Comparison of ENCODE assay signal across 13 cellular contexts in genomic region chr11:122778148-122778547, GRCh38.
DNase-seq lines count a peak whose midpoint lies in the region; FAIRE-seq and TF ChIP-seq lines count a peak whose summit lies in the region.
"Had no signal": no experiment of that assay in that cellular context is flagged by ENCODE, and none has a peak within 500 bp of the region (broad histone marks: within the 10 kb centered on the region; RNA-seq: fewer than 3 reads in every experiment).

No MANE protein-coding gene starts in this region.

- no peak for FAIRE-seq in astrocyte (lab: Jason Lieb, UNC)

- no peak overlapping the region for H3K4me3 ChIP-seq in astrocyte (ENCODE audit: insufficient read depth, low read depth, low read length)
- H3K4me3 ChIP-seq: right atrium auricular region, tibial artery had no signal

- no peaks in the 10 kb centered on the region for H3K9me3 Mint-ChIP-seq in activated CD4-positive, alpha-beta T cell treated with anti-CD3 and anti-CD28 coated beads, Interleukin-2, amount 10 ng/mL, durations not matched to agents 24 days and 14 days
- H3K9me3 Mint-ChIP-seq in astrocyte (ENCODE audit: unreplicated experiment) = no peaks in the 10 kb centered on the region

- H4K20me1 ChIP-seq in astrocyte (ENCODE audit: insufficient read depth, low read length) = no peaks in the 10 kb centered on the region

- intact Hi-C loops in activated CD4-positive, alpha-beta T cell treated with anti-CD3 and anti-CD28 coated beads, Interleukin-2, amount 10 ng/mL, durations not matched to agents 24 days and 14 days (cut with micrococcal nuclease) = loop anchor here (1.0 to 2.0 kb wide), 2 partner anchors 31 to 78 kb away; no protein-coding TSS in a partner anchor

- H3K9me3 ChIP-seq in astrocyte (ENCODE audit: insufficient read depth, low read depth, low read length) = no peaks in the 10 kb centered on the region
- H3K9me3 ChIP-seq: right atrium auricular region, tibial artery had no signal

- no peak for DNase-seq in activated CD4-positive, alpha-beta T cell treated with anti-CD3 and anti-CD28 coated beads, Interleukin-2, amount 10 ng/mL, durations not matched to agents 24 days and 14 days
- no peak for DNase-seq in activated CD4-positive, alpha-beta T cell treated with anti-CD3 and anti-CD28 coated beads for 4 hours
- DNase-seq in HS-5 (ENCODE audit: low read depth) (peak; percentile 14), astrocyte (ENCODE audit: low read depth) (peak; percentile 38), putamen (ENCODE audit: low spot score) (peak; percentile 78), NCI-H748 (lab: John Stamatoyannopoulos, UW; ENCODE audit: unreplicated experiment) (no peak), NCI-H82 (lab: John Stamatoyannopoulos, UW) (no peak)
- DNase-seq in activated CD8-positive, alpha-beta memory T cell treated with anti-CD3 and anti-CD28 coated beads, Interleukin-2, amount 50 U/mL, for 4 hours = no peak
- DNase-seq: COR-L47; effector CD8-positive, alpha-beta T cell; foreskin melanocyte; tibial artery had no signal

- H3K4me1 ChIP-seq in astrocyte (ENCODE audit: insufficient read depth, low read length) = peaks cover 14% of the 10 kb centered on the region
- H3K4me1 ChIP-seq: tibial artery had no signal

- no peak overlapping the region for H3K4me2 ChIP-seq in astrocyte (ENCODE audit: low read length)

- H3K36me3 ChIP-seq in astrocyte (ENCODE audit: insufficient read depth, low read length) = peaks cover 14% of the 10 kb centered on the region
- H3K36me3 ChIP-seq: right atrium auricular region, tibial artery had no signal

- TF ChIP-seq CTCF in astrocyte (IDR thresholded peaks at IDR 0.05; ENCODE audit: insufficient read depth, low read depth, low read length) = no peak

- no peaks in the 10 kb centered on the region for H3K36me3 Mint-ChIP-seq in activated CD4-positive, alpha-beta T cell treated with anti-CD3 and anti-CD28 coated beads, Interleukin-2, amount 10 ng/mL, durations not matched to agents 24 days and 14 days (ENCODE audit: low read depth)
- H3K36me3 Mint-ChIP-seq in astrocyte (ENCODE audit: low read depth, unreplicated experiment) = peaks cover 10% of the 10 kb centered on the region

- H3K4me1 Mint-ChIP-seq in activated CD4-positive, alpha-beta T cell treated with anti-CD3 and anti-CD28 coated beads, Interleukin-2, amount 10 ng/mL, durations not matched to agents 24 days and 14 days = peaks cover 28% of the 10 kb centered on the region
- H3K4me1 Mint-ChIP-seq in astrocyte (ENCODE audit: low read depth, unreplicated experiment) = peaks cover 44% of the 10 kb centered on the region

- H3K27ac ChIP-seq in astrocyte (ENCODE audit: low read depth, low read length) = no peak overlapping the region
- H3K27ac ChIP-seq: right atrium auricular region, tibial artery had no signal

- peaks cover 18% of the 10 kb centered on the region for H3K27me3 Mint-ChIP-seq in activated CD4-positive, alpha-beta T cell treated with anti-CD3 and anti-CD28 coated beads, Interleukin-2, amount 10 ng/mL, durations not matched to agents 24 days and 14 days
- H3K27me3 Mint-ChIP-seq in astrocyte (ENCODE audit: low read depth, unreplicated experiment) = no peaks in the 10 kb centered on the region

- no peak overlapping the region for H3K9ac ChIP-seq in astrocyte (ENCODE audit: low read length)

- peak overlapping the region; percentile 49 for H3K27ac Mint-ChIP-seq in activated CD4-positive, alpha-beta T cell treated with anti-CD3 and anti-CD28 coated beads, Interleukin-2, amount 10 ng/mL, durations not matched to agents 24 days and 14 days
- peak overlapping the region; percentile 71 for H3K27ac Mint-ChIP-seq in astrocyte (ENCODE audit: unreplicated experiment)

- H3K27me3 ChIP-seq in astrocyte (ENCODE audit: insufficient read depth, low read length) = no peaks in the 10 kb centered on the region
- H3K27me3 ChIP-seq: right atrium auricular region had no signal

- no peak overlapping the region for H3K4me3 Mint-ChIP-seq in activated CD4-positive, alpha-beta T cell treated with anti-CD3 and anti-CD28 coated beads, Interleukin-2, amount 10 ng/mL, durations not matched to agents 24 days and 14 days
- H3K4me3 Mint-ChIP-seq in astrocyte (ENCODE audit: unreplicated experiment) = no peak overlapping the region

- no peak overlapping the region for H2AFZ ChIP-seq in astrocyte (ENCODE audit: low read depth, low read length)

- peaks cover 14% of the 10 kb centered on the region for H3K79me2 ChIP-seq in astrocyte (ENCODE audit: insufficient read depth, low read length)

Comparison
In these comparisons a context has a peak if more than half of its experiments do, and no peak if none do; other contexts are left out.
1. DNase-seq: peak in HS-5 (single experiment), astrocyte (single experiment) and putamen (single experiment); none in activated CD4-positive, alpha-beta T cell treated with anti-CD3 and anti-CD28 coated beads, Interleukin-2, amount 10 ng/mL, durations not matched to agents 24 days and 14 days (single experiment), activated CD4-positive, alpha-beta T cell treated with anti-CD3 and anti-CD28 coated beads for 4 hours (0 of 2), NCI-H748 (single experiment), NCI-H82 (single experiment) and activated CD8-positive, alpha-beta memory T cell treated with anti-CD3 and anti-CD28 coated beads, Interleukin-2, amount 50 U/mL, for 4 hours (single experiment).